In the genomic region with DNA sequence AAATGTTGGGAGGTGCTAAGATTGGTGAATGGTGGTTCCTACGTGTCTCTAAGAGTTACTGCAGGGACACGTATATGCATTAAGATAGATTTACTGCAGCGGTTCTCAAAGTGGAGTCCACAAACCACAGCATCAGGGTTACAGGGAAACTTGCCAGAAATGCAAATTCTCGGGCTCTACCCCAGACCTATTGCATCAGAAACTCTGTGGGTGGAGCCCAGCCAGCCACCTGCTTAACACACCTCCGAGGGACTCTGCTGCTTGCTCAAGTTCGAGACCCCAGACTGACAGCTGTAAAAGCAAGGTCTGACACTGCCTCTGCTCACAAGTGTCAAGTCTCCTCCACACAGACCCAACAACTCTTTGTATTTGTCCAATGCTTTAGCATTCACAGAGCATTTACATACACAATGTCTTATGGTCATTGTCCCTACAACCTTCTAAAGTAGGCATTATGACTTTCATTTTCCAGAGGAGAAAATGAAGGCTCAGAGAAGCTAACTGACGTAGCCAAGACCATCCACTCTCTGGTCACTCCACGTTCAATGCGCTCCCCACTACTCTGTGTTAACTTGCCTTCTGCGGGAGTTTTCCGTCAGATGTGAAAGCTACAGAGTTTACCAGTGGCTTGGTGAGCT, we compare ENCODE assay signal across 1 cellular context.
TF ChIP-seq lines count a peak whose summit lies in the region.

No MANE protein-coding gene starts in this region.

TF ChIP-seq in K562, 482 proteins besides CTCF, POLR2A, EP300 and RAD21 (continued from another document and continues in another):
- TF ChIP-seq, protein P1, sequence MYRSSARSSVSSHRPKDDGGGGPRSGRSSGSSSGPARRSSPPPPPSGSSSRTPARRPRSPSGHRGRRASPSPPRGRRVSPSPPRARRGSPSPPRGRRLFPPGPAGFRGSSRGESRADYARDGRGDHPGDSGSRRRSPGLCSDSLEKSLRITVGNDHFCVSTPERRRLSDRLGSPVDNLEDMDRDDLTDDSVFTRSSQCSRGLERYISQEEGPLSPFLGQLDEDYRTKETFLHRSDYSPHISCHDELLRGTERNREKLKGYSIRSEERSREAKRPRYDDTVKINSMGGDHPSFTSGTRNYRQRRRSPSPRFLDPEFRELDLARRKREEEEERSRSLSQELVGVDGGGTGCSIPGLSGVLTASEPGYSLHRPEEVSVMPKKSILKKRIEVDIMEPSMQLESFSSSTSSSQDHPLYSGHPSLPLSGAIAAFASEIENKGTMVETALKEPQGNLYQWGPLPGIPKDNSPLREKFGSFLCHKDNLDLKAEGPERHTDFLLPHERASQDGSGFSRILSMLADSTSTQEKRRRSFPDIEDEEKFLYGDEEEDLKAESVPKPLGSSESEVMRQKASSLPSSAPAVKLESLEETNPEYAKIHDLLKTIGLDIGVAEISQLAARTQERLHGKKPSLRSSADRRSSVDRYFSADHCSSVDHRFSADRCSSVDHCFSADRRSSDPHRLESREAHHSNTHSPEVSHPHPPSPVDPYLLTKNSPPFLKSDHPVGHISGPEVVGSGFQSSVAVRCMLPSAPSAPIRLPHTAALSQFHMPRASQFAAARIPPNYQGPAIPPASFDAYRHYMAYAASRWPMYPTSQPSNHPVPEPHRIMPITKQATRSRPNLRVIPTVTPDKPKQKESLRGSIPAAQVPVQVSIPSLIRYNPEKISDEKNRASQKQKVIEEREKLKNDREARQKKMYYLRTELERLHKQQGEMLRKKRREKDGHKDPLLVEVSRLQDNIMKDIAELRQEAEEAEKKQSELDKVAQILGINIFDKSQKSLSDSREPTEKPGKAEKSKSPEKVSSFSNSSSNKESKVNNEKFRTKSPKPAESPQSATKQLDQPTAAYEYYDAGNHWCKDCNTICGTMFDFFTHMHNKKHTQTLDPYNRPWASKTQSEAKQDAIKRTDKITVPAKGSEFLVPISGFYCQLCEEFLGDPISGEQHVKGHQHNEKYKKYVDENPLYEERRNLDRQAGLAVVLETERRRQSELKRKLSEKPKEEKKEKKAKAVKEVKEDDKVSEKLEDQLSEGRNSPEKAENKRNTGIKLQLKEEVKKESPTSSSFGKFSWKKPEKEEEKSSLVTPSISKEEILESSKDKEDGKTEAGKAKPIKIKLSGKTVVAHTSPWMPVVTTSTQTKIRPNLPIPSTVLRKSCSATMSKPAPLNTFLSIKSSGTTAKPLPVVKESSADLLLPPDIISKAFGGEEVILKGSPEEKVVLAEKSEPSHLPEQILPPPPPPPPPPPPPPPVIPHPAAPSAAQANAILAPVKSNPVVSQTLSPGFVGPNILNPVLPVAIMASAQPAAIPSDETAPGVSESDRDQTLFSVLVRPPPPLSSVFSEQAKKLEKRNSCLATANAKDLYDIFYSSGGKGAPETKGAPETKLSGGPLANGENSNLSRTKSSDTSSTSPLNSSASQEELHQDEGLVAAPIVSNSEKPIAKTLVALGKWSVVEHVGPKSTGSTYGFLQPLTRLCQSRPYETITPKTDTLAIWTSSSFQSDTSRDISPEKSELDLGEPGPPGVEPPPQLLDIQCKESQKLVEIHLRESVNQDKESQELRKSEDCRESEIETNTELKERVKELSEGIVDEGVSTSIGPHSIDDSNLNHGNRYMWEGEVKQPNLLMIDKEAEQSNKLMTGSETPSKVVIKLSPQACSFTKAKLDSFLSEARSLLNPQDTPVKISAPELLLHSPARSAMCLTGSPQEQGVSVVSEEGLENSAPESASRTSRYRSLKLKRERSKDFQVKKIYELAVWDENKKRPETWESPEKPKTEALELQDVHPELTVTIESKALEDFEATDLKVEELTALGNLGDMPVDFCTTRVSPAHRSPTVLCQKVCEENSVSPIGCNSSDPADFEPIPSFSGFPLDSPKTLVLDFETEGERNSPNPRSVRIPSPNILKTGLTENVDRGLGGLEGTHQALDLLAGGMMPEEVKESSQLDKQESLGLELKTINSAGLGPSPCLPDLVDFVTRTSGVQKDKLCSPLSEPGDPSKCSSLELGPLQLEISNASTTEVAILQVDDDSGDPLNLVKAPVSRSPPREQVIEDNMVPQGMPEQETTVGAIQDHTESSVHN (IDR thresholded peaks at IDR 0.05; ENCODE audit: borderline replicate concordance in 1 of 2, low read depth in 1 of 2), result peak in 1 of 2 experiments; percentile 33; a peak in 1 of 4 replicates
- TF ChIP-seq L3MBTL2 (IDR thresholded peaks at IDR 0.05) (peak; percentile 100), JUND (IDR thresholded peaks at IDR 0.05; ENCODE audit: borderline replicate concordance, low read depth, low read length) (peak; percentile 80), JUND (tag; IDR thresholded peaks at IDR 0.05; ENCODE audit: borderline replicate concordance, low read depth, low read length) (peak; percentile 71; the same call in 2 of the 3 replicates), POLR3G (IDR thresholded peaks at IDR 0.05; ENCODE audit: extremely low read depth, insufficient read length, insufficient replicate concordance) (no peak), ZEB2 (IDR thresholded peaks at IDR 0.05) (peak; percentile 78), TGIF2 (CRISPR knock-in tag; IDR thresholded peaks at IDR 0.05) (no peak), ZFP30 (CRISPR knock-in tag; IDR thresholded peaks at IDR 0.05; ENCODE audit: borderline replicate concordance) (no peak), ARID1B (IDR thresholded peaks at IDR 0.05) (peak; percentile 24; the same call in 1 of the 2 replicates), SOX6 (IDR thresholded peaks at IDR 0.05) (peak; percentile 39; the same call in 1 of the 2 replicates), CCAR2 (IDR thresholded peaks at IDR 0.05; ENCODE audit: low read depth, low read length) (no peak), PCBP2 (IDR thresholded peaks at IDR 0.05; ENCODE audit: low read depth, low read length, poor library complexity, severe bottlenecking) (no peak), ZC3H8 (IDR thresholded peaks at IDR 0.05) (no peak), KAT7 (CRISPR knock-in tag; IDR thresholded peaks at IDR 0.05; ENCODE audit: borderline replicate concordance) (no peak), ZSCAN32 (CRISPR knock-in tag; IDR thresholded peaks at IDR 0.05) (peak; percentile 86), TEAD1 (CRISPR knock-in tag; IDR thresholded peaks at IDR 0.05) (0 out of 4 replicates have a peak, but pooled peaks of 1 of the 2 experiments have one; percentile 38), ATF1 (CRISPR knock-in tag; IDR thresholded peaks at IDR 0.05) (no peak), ATF1 (tag; IDR thresholded peaks at IDR 0.05) (peak; percentile 47; the same call in 1 of the 2 replicates), SRSF7 (optimal IDR thresholded peaks at IDR 0.05; ENCODE audit: low read depth, low read length) (no peak), MECOM (CRISPR knock-in tag; IDR thresholded peaks at IDR 0.05) (peak; percentile 56; the same call in 1 of the 2 replicates), CAMTA2 (CRISPR knock-in tag; conservative IDR thresholded peaks at IDR 0.05) (no peak), RUNX1 (IDR thresholded peaks at IDR 0.05; ENCODE audit: low read depth) (no peak), HDAC1 (IDR thresholded peaks at IDR 0.05) (no peak), DPF2 (IDR thresholded peaks at IDR 0.05) (no peak), CXXC5 (CRISPR knock-in tag; IDR thresholded peaks at IDR 0.05) (peak; percentile 40), DMBX1 (CRISPR knock-in tag; IDR thresholded peaks at IDR 0.05; ENCODE audit: borderline replicate concordance) (peak; percentile 75; the same call in 1 of the 2 replicates), FUS (optimal IDR thresholded peaks at IDR 0.05; ENCODE audit: low read depth, low read length) (no peak), TAF1 (IDR thresholded peaks at IDR 0.05; ENCODE audit: control insufficient read depth, extremely low read depth, insufficient read depth, low read length, severe bottlenecking) (no peak), U2AF1 (optimal IDR thresholded peaks at IDR 0.05; ENCODE audit: low read depth, low read length) (no peak), NFIC (IDR thresholded peaks at IDR 0.05) (peak; percentile 84), IRF2 (CRISPR knock-in tag; IDR thresholded peaks at IDR 0.05) (no peak)
- TF ChIP-seq, protein P2, sequence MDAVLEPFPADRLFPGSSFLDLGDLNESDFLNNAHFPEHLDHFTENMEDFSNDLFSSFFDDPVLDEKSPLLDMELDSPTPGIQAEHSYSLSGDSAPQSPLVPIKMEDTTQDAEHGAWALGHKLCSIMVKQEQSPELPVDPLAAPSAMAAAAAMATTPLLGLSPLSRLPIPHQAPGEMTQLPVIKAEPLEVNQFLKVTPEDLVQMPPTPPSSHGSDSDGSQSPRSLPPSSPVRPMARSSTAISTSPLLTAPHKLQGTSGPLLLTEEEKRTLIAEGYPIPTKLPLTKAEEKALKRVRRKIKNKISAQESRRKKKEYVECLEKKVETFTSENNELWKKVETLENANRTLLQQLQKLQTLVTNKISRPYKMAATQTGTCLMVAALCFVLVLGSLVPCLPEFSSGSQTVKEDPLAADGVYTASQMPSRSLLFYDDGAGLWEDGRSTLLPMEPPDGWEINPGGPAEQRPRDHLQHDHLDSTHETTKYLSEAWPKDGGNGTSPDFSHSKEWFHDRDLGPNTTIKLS (IDR thresholded peaks at IDR 0.05; ENCODE audit: borderline replicate concordance, low read depth), result 0 out of 2 replicates have a peak, but pooled peaks have one; percentile 44
- TF ChIP-seq, protein P3, sequence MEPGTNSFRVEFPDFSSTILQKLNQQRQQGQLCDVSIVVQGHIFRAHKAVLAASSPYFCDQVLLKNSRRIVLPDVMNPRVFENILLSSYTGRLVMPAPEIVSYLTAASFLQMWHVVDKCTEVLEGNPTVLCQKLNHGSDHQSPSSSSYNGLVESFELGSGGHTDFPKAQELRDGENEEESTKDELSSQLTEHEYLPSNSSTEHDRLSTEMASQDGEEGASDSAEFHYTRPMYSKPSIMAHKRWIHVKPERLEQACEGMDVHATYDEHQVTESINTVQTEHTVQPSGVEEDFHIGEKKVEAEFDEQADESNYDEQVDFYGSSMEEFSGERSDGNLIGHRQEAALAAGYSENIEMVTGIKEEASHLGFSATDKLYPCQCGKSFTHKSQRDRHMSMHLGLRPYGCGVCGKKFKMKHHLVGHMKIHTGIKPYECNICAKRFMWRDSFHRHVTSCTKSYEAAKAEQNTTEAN (CRISPR knock-in tag; IDR thresholded peaks at IDR 0.05), result no peak
- TF ChIP-seq, protein P4, sequence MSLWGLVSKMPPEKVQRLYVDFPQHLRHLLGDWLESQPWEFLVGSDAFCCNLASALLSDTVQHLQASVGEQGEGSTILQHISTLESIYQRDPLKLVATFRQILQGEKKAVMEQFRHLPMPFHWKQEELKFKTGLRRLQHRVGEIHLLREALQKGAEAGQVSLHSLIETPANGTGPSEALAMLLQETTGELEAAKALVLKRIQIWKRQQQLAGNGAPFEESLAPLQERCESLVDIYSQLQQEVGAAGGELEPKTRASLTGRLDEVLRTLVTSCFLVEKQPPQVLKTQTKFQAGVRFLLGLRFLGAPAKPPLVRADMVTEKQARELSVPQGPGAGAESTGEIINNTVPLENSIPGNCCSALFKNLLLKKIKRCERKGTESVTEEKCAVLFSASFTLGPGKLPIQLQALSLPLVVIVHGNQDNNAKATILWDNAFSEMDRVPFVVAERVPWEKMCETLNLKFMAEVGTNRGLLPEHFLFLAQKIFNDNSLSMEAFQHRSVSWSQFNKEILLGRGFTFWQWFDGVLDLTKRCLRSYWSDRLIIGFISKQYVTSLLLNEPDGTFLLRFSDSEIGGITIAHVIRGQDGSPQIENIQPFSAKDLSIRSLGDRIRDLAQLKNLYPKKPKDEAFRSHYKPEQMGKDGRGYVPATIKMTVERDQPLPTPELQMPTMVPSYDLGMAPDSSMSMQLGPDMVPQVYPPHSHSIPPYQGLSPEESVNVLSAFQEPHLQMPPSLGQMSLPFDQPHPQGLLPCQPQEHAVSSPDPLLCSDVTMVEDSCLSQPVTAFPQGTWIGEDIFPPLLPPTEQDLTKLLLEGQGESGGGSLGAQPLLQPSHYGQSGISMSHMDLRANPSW (CRISPR knock-in tag; IDR thresholded peaks at IDR 0.05), result no peak
- TF ChIP-seq, protein P5, sequence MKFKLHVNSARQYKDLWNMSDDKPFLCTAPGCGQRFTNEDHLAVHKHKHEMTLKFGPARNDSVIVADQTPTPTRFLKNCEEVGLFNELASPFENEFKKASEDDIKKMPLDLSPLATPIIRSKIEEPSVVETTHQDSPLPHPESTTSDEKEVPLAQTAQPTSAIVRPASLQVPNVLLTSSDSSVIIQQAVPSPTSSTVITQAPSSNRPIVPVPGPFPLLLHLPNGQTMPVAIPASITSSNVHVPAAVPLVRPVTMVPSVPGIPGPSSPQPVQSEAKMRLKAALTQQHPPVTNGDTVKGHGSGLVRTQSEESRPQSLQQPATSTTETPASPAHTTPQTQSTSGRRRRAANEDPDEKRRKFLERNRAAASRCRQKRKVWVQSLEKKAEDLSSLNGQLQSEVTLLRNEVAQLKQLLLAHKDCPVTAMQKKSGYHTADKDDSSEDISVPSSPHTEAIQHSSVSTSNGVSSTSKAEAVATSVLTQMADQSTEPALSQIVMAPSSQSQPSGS (CRISPR knock-in tag; IDR thresholded peaks at IDR 0.05), result no peak
- TF ChIP-seq, protein P6, sequence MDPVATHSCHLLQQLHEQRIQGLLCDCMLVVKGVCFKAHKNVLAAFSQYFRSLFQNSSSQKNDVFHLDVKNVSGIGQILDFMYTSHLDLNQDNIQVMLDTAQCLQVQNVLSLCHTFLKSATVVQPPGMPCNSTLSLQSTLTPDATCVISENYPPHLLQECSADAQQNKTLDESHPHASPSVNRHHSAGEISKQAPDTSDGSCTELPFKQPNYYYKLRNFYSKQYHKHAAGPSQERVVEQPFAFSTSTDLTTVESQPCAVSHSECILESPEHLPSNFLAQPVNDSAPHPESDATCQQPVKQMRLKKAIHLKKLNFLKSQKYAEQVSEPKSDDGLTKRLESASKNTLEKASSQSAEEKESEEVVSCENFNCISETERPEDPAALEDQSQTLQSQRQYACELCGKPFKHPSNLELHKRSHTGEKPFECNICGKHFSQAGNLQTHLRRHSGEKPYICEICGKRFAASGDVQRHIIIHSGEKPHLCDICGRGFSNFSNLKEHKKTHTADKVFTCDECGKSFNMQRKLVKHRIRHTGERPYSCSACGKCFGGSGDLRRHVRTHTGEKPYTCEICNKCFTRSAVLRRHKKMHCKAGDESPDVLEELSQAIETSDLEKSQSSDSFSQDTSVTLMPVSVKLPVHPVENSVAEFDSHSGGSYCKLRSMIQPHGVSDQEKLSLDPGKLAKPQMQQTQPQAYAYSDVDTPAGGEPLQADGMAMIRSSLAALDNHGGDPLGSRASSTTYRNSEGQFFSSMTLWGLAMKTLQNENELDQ (CRISPR knock-in tag; IDR thresholded peaks at IDR 0.05; ENCODE audit: borderline replicate concordance), result no peak
- TF ChIP-seq, protein P7, sequence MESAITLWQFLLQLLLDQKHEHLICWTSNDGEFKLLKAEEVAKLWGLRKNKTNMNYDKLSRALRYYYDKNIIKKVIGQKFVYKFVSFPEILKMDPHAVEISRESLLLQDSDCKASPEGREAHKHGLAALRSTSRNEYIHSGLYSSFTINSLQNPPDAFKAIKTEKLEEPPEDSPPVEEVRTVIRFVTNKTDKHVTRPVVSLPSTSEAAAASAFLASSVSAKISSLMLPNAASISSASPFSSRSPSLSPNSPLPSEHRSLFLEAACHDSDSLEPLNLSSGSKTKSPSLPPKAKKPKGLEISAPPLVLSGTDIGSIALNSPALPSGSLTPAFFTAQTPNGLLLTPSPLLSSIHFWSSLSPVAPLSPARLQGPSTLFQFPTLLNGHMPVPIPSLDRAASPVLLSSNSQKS (CRISPR knock-in tag; IDR thresholded peaks at IDR 0.05), result no peak
- TF ChIP-seq, protein P8, sequence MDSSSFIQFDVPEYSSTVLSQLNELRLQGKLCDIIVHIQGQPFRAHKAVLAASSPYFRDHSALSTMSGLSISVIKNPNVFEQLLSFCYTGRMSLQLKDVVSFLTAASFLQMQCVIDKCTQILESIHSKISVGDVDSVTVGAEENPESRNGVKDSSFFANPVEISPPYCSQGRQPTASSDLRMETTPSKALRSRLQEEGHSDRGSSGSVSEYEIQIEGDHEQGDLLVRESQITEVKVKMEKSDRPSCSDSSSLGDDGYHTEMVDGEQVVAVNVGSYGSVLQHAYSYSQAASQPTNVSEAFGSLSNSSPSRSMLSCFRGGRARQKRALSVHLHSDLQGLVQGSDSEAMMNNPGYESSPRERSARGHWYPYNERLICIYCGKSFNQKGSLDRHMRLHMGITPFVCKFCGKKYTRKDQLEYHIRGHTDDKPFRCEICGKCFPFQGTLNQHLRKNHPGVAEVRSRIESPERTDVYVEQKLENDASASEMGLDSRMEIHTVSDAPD (CRISPR knock-in tag; IDR thresholded peaks at IDR 0.05), result no peak
